In the genomic region with DNA sequence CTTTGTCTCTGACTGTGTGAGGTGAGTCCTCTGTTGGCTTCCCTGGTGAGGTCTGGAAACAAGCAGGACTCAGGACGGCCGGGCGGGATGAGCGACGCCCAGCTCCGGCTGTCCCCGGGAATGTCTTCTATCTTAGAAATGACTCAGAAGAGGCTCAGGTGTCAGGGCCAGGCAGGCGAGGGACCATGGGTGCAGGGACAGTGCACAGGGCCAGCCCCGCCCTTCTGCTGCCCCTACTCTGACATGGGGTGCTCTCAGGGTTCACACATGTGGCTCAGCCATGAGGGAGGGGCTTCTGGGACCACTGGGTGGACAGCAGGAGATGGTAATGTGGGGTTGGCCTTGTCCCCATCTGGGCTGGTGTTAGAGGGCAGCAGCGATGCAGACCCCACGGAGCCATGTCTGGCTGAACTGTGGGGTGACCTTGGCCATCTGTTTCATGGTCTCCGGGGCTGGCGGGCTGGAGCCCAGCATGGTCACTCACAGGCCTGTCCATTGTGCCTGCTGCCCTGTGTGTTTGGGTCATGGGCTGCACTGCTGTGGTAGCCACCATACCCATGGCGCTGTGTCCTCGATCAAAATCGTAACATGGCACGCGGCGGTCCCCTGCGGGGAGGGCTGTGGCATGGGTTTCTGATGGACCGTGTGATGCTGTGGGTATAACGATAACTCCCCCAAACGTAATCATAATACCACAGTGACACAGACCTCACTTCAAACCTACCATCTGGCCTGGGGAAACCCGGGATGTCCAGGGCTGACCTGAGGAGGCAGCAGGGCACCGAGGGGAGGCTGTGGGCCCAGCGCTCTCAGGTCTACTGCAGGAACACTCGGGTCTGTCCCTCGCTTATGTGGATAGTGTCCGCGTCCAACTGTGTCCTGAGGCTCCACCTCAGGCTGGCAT, we compare ENCODE assay signal across 18 cellular contexts.
A peak's percentile ranks its signal among the peaks of the same experiment; 100 is the strongest.
DNase-seq lines count a peak whose midpoint lies in the region; ATAC-seq and TF ChIP-seq lines count a peak whose summit lies in the region.
"Had no signal": no experiment of that assay in that cellular context is flagged by ENCODE, and none has a peak within 500 bp of the region (broad histone marks: within the 10 kb centered on the region; RNA-seq: fewer than 3 reads in every experiment).

No MANE protein-coding gene starts in this region.

- H3K9me3 ChIP-seq in left lung = no peaks in the 10 kb centered on the region

- no peak overlapping the region for H3K4me3 ChIP-seq in left lung

- H3K27ac Mint-ChIP-seq in activated CD4-positive, alpha-beta memory T cell treated with anti-CD3 and anti-CD28 coated beads, Interleukin-2, amount 10 ng/mL, durations not matched to agents 7 days and 5 days = peak overlapping the region; percentile 6
- H3K27ac Mint-ChIP-seq in activated CD4-positive, alpha-beta memory T cell treated with anti-CD3 and anti-CD28 coated beads for 36 hours = no peak overlapping the region
- H3K27ac Mint-ChIP-seq in WTC11 = no peak overlapping the region
- peak overlapping the region; percentile 20 for H3K27ac Mint-ChIP-seq in stimulated activated effector memory CD8-positive, alpha-beta T cell treated with anti-CD3 and anti-CD28 coated beads, Interleukin-12 subunit alpha, Interleukin-12 subunit beta, amount 100 ng/mL, for 72 hours
- H3K27ac Mint-ChIP-seq: activated naive CD4-positive, alpha-beta T cell treated with anti-CD3 and anti-CD28 coated beads, Interleukin-2, amount 50 U/mL, for 24 hours; brain had no signal

- H3K36me3 Mint-ChIP-seq in activated CD4-positive, alpha-beta memory T cell treated with anti-CD3 and anti-CD28 coated beads, Interleukin-2, amount 10 ng/mL, durations not matched to agents 7 days and 5 days (ENCODE audit: low read depth) = no peaks in the 10 kb centered on the region
- H3K36me3 Mint-ChIP-seq in activated CD4-positive, alpha-beta memory T cell treated with anti-CD3 and anti-CD28 coated beads for 36 hours = no peaks in the 10 kb centered on the region
- H3K36me3 Mint-ChIP-seq in WTC11 = peaks cover 44% of the 10 kb centered on the region
- no peaks in the 10 kb centered on the region for H3K36me3 Mint-ChIP-seq in stimulated activated effector memory CD8-positive, alpha-beta T cell treated with anti-CD3 and anti-CD28 coated beads, Interleukin-12 subunit alpha, Interleukin-12 subunit beta, amount 100 ng/mL, for 72 hours
- H3K36me3 Mint-ChIP-seq: activated naive CD4-positive, alpha-beta T cell treated with anti-CD3 and anti-CD28 coated beads, Interleukin-2, amount 50 U/mL, for 24 hours; brain had no signal

- POLR2A ChIA-PET in activated CD4-positive, alpha-beta memory T cell treated with anti-CD3 and anti-CD28 coated beads, Interleukin-2, amount 10 ng/mL, durations not matched to agents 7 days and 5 days (lab: Charles Lee) = no interaction called here
- POLR2A ChIA-PET in activated CD4-positive, alpha-beta memory T cell treated with anti-CD3 and anti-CD28 coated beads for 36 hours (lab: Charles Lee) = no interaction called here
- POLR2A ChIA-PET in WTC11 (lab: Charles Lee) = no interaction called here

- no peaks in the 10 kb centered on the region for H3K9me3 Mint-ChIP-seq in activated CD4-positive, alpha-beta memory T cell treated with anti-CD3 and anti-CD28 coated beads, Interleukin-2, amount 10 ng/mL, durations not matched to agents 7 days and 5 days
- H3K9me3 Mint-ChIP-seq in activated CD4-positive, alpha-beta memory T cell treated with anti-CD3 and anti-CD28 coated beads for 36 hours = no peaks in the 10 kb centered on the region
- peaks cover 35% of the 10 kb centered on the region for H3K9me3 Mint-ChIP-seq in WTC11
- no peaks in the 10 kb centered on the region for H3K9me3 Mint-ChIP-seq in stimulated activated effector memory CD8-positive, alpha-beta T cell treated with anti-CD3 and anti-CD28 coated beads, Interleukin-12 subunit alpha, Interleukin-12 subunit beta, amount 100 ng/mL, for 72 hours
- H3K9me3 Mint-ChIP-seq: activated naive CD4-positive, alpha-beta T cell treated with anti-CD3 and anti-CD28 coated beads, Interleukin-2, amount 50 U/mL, for 24 hours had no signal

- CTCF ChIA-PET in activated CD4-positive, alpha-beta memory T cell treated with anti-CD3 and anti-CD28 coated beads, Interleukin-2, amount 10 ng/mL, durations not matched to agents 7 days and 5 days (lab: Charles Lee) = no interaction called here
- CTCF ChIA-PET in activated CD4-positive, alpha-beta memory T cell treated with anti-CD3 and anti-CD28 coated beads for 36 hours (lab: Charles Lee) = no interaction called here
- CTCF ChIA-PET in WTC11 (lab: Charles Lee) = no interaction called here

- no peak for DNase-seq in activated CD4-positive, alpha-beta memory T cell treated with anti-CD3 and anti-CD28 coated beads, Interleukin-2, amount 10 ng/mL, durations not matched to agents 7 days and 5 days
- no peak for DNase-seq in activated CD4-positive, alpha-beta memory T cell treated with anti-CD3 and anti-CD28 coated beads for 36 hours
- peak; percentile 1 for DNase-seq in WTC11 (ENCODE audit: low spot score)
- DNase-seq in left lung = peak; percentile 21 to 70
- no peak for DNase-seq in stimulated activated effector memory CD8-positive, alpha-beta T cell treated with anti-CD3 and anti-CD28 coated beads, Interleukin-12 subunit alpha, Interleukin-12 subunit beta, amount 100 ng/mL, for 72 hours (ENCODE audit: low spot score in 2 of 2)
- no peak for DNase-seq in amygdala (lab: John Stamatoyannopoulos, UW)
- no peak for DNase-seq in SIG-M5 (lab: John Stamatoyannopoulos, UW)
- DNase-seq: DMS153; GF-D8; hypothalamus; kidney glomerular epithelial cell; NCI-H1105; NCI-H524 treated with DMSO at 0.1 percent for 48 hours; stimulated activated CD4-positive, alpha-beta T cell treated with anti-CD3 and anti-CD28 coated beads, Interleukin-4, amount 100 ng/mL, for 1 hour had no signal

- no peaks in the 10 kb centered on the region for H3K36me3 ChIP-seq in left lung

- TF ChIP-seq CTCF in WTC11 (IDR thresholded peaks at IDR 0.05) (no peak), left lung (IDR thresholded peaks at IDR 0.05) (no peak)

- peaks cover 5% of the 10 kb centered on the region for H3K27me3 Mint-ChIP-seq in activated CD4-positive, alpha-beta memory T cell treated with anti-CD3 and anti-CD28 coated beads, Interleukin-2, amount 10 ng/mL, durations not matched to agents 7 days and 5 days
- H3K27me3 Mint-ChIP-seq in activated CD4-positive, alpha-beta memory T cell treated with anti-CD3 and anti-CD28 coated beads for 36 hours = peaks cover 2% of the 10 kb centered on the region
- no peaks in the 10 kb centered on the region; the same call in 1 of the 2 replicates for H3K27me3 Mint-ChIP-seq in WTC11 (ENCODE audit: low read depth)
- H3K27me3 Mint-ChIP-seq: brain had no signal

- no peak overlapping the region for H3K4me3 Mint-ChIP-seq in activated CD4-positive, alpha-beta memory T cell treated with anti-CD3 and anti-CD28 coated beads, Interleukin-2, amount 10 ng/mL, durations not matched to agents 7 days and 5 days
- no peak overlapping the region for H3K4me3 Mint-ChIP-seq in activated CD4-positive, alpha-beta memory T cell treated with anti-CD3 and anti-CD28 coated beads for 36 hours
- no peak overlapping the region for H3K4me3 Mint-ChIP-seq in WTC11
- no peak overlapping the region for H3K4me3 Mint-ChIP-seq in stimulated activated effector memory CD8-positive, alpha-beta T cell treated with anti-CD3 and anti-CD28 coated beads, Interleukin-12 subunit alpha, Interleukin-12 subunit beta, amount 100 ng/mL, for 72 hours
- H3K4me3 Mint-ChIP-seq: activated naive CD4-positive, alpha-beta T cell treated with anti-CD3 and anti-CD28 coated beads, Interleukin-2, amount 50 U/mL, for 24 hours; brain had no signal

- peaks cover 0 to 44% of the 10 kb centered on the region in 2 donors for H3K27me3 ChIP-seq in left lung

- H3K4me1 ChIP-seq in left lung = no peaks in the 10 kb centered on the region

- peaks cover 12% of the 10 kb centered on the region for H3K4me1 Mint-ChIP-seq in activated CD4-positive, alpha-beta memory T cell treated with anti-CD3 and anti-CD28 coated beads, Interleukin-2, amount 10 ng/mL, durations not matched to agents 7 days and 5 days
- H3K4me1 Mint-ChIP-seq in activated CD4-positive, alpha-beta memory T cell treated with anti-CD3 and anti-CD28 coated beads for 36 hours (ENCODE audit: low read depth) = peaks cover 6% of the 10 kb centered on the region
- H3K4me1 Mint-ChIP-seq in WTC11 = no peaks in the 10 kb centered on the region
- no peaks in the 10 kb centered on the region for H3K4me1 Mint-ChIP-seq in stimulated activated effector memory CD8-positive, alpha-beta T cell treated with anti-CD3 and anti-CD28 coated beads, Interleukin-12 subunit alpha, Interleukin-12 subunit beta, amount 100 ng/mL, for 72 hours
- H3K4me1 Mint-ChIP-seq: activated naive CD4-positive, alpha-beta T cell treated with anti-CD3 and anti-CD28 coated beads, Interleukin-2, amount 50 U/mL, for 24 hours; brain had no signal

- intact Hi-C loops in activated CD4-positive, alpha-beta memory T cell treated with anti-CD3 and anti-CD28 coated beads for 36 hours (cut with micrococcal nuclease) = no loop called here
- intact Hi-C loops in left lung (cut with DNase I) = no loop called here

- ATAC-seq in WTC11 = no peak
- no peak for ATAC-seq in left lung
- no peak for ATAC-seq in stimulated activated effector memory CD8-positive, alpha-beta T cell treated with anti-CD3 and anti-CD28 coated beads, Interleukin-12 subunit alpha, Interleukin-12 subunit beta, amount 100 ng/mL, for 72 hours
- no peak for ATAC-seq in GM19324 (IDR thresholded peaks at IDR 0.05; ENCODE audit: low FRiP score, unreplicated experiment)

- no peak overlapping the region for H3K27ac ChIP-seq in left lung
- H3K27ac ChIP-seq: C4-2B had no signal

TF ChIP-seq in WTC11, 78 proteins besides CTCF, POLR2A, EP300 and RAD21:
- TF ChIP-seq ETV6 (CRISPR knock-in tag; IDR thresholded peaks at IDR 0.05) (no peak), ZNF232 (CRISPR knock-in tag; IDR thresholded peaks at IDR 0.05) (no peak), TEAD1 (CRISPR knock-in tag; IDR thresholded peaks at IDR 0.05) (no peak), ESRRA (CRISPR knock-in tag; IDR thresholded peaks at IDR 0.05; ENCODE audit: borderline replicate concordance) (no peak)
- TF ChIP-seq, protein P1, sequence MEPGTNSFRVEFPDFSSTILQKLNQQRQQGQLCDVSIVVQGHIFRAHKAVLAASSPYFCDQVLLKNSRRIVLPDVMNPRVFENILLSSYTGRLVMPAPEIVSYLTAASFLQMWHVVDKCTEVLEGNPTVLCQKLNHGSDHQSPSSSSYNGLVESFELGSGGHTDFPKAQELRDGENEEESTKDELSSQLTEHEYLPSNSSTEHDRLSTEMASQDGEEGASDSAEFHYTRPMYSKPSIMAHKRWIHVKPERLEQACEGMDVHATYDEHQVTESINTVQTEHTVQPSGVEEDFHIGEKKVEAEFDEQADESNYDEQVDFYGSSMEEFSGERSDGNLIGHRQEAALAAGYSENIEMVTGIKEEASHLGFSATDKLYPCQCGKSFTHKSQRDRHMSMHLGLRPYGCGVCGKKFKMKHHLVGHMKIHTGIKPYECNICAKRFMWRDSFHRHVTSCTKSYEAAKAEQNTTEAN (CRISPR knock-in tag; IDR thresholded peaks at IDR 0.05) = no peak
TF ChIP-seq in WTC11: peak in this region for 0.

Comparison
In these comparisons a context has a peak if more than half of its experiments do, and no peak if none do; other contexts are left out.
1. H3K27ac Mint-ChIP-seq: peak in activated CD4-positive, alpha-beta memory T cell treated with anti-CD3 and anti-CD28 coated beads, Interleukin-2, amount 10 ng/mL, durations not matched to agents 7 days and 5 days (single experiment) and stimulated activated effector memory CD8-positive, alpha-beta T cell treated with anti-CD3 and anti-CD28 coated beads, Interleukin-12 subunit alpha, Interleukin-12 subunit beta, amount 100 ng/mL, for 72 hours (single experiment); none in activated CD4-positive, alpha-beta memory T cell treated with anti-CD3 and anti-CD28 coated beads for 36 hours (single experiment) and WTC11 (single experiment).
2. DNase-seq: peak in WTC11 (single experiment) and left lung (2 of 2); none in activated CD4-positive, alpha-beta memory T cell treated with anti-CD3 and anti-CD28 coated beads, Interleukin-2, amount 10 ng/mL, durations not matched to agents 7 days and 5 days (single experiment), activated CD4-positive, alpha-beta memory T cell treated with anti-CD3 and anti-CD28 coated beads for 36 hours (single experiment), stimulated activated effector memory CD8-positive, alpha-beta T cell treated with anti-CD3 and anti-CD28 coated beads, Interleukin-12 subunit alpha, Interleukin-12 subunit beta, amount 100 ng/mL, for 72 hours (0 of 2), amygdala (0 of 56) and SIG-M5 (single experiment).